ENCODE assay signal across 8 cellular contexts in the genomic region with DNA sequence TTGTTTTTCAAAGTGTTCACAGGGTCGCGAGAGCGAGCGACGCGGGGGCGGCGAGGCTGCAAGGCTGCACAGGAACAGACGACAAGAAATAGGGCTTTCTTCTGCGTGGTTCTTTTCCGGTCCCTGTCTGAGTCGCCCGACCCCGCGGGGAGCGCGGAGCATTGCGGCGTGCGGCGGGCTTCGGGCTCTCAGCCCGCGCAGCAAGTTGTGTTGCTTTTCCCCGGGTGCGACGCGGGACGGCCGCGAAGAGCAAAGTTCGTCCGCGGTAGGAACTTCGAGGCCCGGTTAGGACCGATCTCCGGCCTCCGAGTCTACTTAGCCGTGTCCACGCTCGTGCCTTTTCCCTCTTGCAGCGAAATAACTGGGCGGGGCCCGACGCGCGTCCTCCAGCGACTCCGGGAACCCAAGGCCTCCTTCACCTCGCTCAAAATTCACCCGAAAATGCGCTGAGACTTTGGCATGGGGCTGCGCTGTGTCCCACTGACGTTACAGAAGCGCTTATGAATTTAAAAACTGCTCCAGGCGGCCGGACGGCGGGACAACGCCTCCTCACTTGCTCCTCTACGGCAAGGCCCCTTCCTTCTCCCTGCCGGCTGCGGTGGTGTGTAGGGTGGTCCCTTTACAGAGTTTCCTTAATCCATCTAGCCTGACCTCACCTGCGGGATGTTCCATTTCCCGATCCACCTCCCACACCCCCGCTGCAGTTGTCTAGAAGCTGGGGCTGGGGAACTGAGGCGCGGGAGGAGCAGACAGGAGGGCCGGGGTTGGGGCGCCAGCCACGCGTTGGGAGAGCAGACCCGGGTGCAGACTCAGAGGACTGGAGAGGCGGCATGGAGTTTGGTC. TPM values are rescaled to one million over a fixed set of nuclear protein-coding genes. Genes with fewer than 3 reads are reported as not detected.
DNase-seq lines count a peak whose midpoint lies in the region; ATAC-seq and TF ChIP-seq lines count a peak whose summit lies in the region.

No MANE protein-coding gene starts in this region.

- H3K9me3 ChIP-seq in Caco-2 (no peaks in the 10 kb centered on the region), endodermal cell (ENCODE audit: control insufficient read depth, low read length) (no peaks in the 10 kb centered on the region), ovary (no peaks in the 10 kb centered on the region)

- H3K27ac Mint-ChIP-seq in Caco-2 (ENCODE audit: unreplicated experiment), result no peak overlapping the region
- H3K27ac Mint-ChIP-seq in activated CD4-positive, alpha-beta T cell treated with anti-CD3 and anti-CD28 coated beads, Interleukin-2, amount 10 ng/mL, durations not matched to agents 7 days and 5 days, result peak overlapping the region; percentile 57
- no peak overlapping the region for H3K27ac Mint-ChIP-seq in endodermal cell

- no TSS peak for BruUV-seq in Caco-2 (replicated peaks; lab: Mats Ljungman, UMichigan)

- H3K27me3 Mint-ChIP-seq in Caco-2 (ENCODE audit: insufficient read depth, unreplicated experiment), result no peaks in the 10 kb centered on the region
- H3K27me3 Mint-ChIP-seq in activated CD4-positive, alpha-beta T cell treated with anti-CD3 and anti-CD28 coated beads, Interleukin-2, amount 10 ng/mL, durations not matched to agents 7 days and 5 days, result peaks cover 53% of the 10 kb centered on the region
- H3K27me3 Mint-ChIP-seq in endodermal cell (ENCODE audit: insufficient read depth), result peaks cover 44% of the 10 kb centered on the region

- peak overlapping the region; percentile 99 for H3K4me3 ChIP-seq in Caco-2 (ENCODE audit: low read depth, low read length)
- H3K4me3 ChIP-seq in endodermal cell (ENCODE audit: low read length), result peak overlapping the region; percentile 79
- no peak overlapping the region for H3K4me3 ChIP-seq in ovary

- H3K4me3 Mint-ChIP-seq in Caco-2 (ENCODE audit: unreplicated experiment), result peak overlapping the region; percentile 93
- H3K4me3 Mint-ChIP-seq in activated CD4-positive, alpha-beta T cell treated with anti-CD3 and anti-CD28 coated beads, Interleukin-2, amount 10 ng/mL, durations not matched to agents 7 days and 5 days, result peak overlapping the region; percentile 69
- peak overlapping the region; percentile 86 for H3K4me3 Mint-ChIP-seq in endodermal cell

- H3K36me3 Mint-ChIP-seq in Caco-2 (ENCODE audit: insufficient read depth, unreplicated experiment), result peaks cover 41% of the 10 kb centered on the region
- H3K36me3 Mint-ChIP-seq in activated CD4-positive, alpha-beta T cell treated with anti-CD3 and anti-CD28 coated beads, Interleukin-2, amount 10 ng/mL, durations not matched to agents 7 days and 5 days (ENCODE audit: low read depth), result peaks cover 9% of the 10 kb centered on the region
- H3K36me3 Mint-ChIP-seq in endodermal cell (ENCODE audit: low read depth), result peaks cover 6% of the 10 kb centered on the region

- TF ChIP-seq EP300 in ovary (IDR thresholded peaks at IDR 0.05), result no peak

- H3K9ac ChIP-seq in endodermal cell (ENCODE audit: extremely low read depth, low read length, poor library complexity, severe bottlenecking), result no peak overlapping the region

- peak in 1 of 2 experiments; percentile 10 for DNase-seq in Caco-2
- peak; percentile 25 for DNase-seq in activated CD4-positive, alpha-beta T cell treated with anti-CD3 and anti-CD28 coated beads, Interleukin-2, amount 10 ng/mL, durations not matched to agents 7 days and 5 days
- DNase-seq in endodermal cell, result peak; percentile 73
- peak; percentile 8 to 41 (median 33) for DNase-seq in ovary
- no peak for DNase-seq in C1 segment of cervical spinal cord (lab: John Stamatoyannopoulos, UW)

- CTCF ChIA-PET in Caco-2 (lab: Charles Lee), result no interaction called here
- CTCF ChIA-PET in activated CD4-positive, alpha-beta T cell treated with anti-CD3 and anti-CD28 coated beads, Interleukin-2, amount 10 ng/mL, durations not matched to agents 7 days and 5 days (lab: Charles Lee), result no interaction called here

- no peaks in the 10 kb centered on the region for H3K4me1 ChIP-seq in Caco-2
- H3K4me1 ChIP-seq in endodermal cell (ENCODE audit: control insufficient read depth, insufficient read depth, low read length), result peaks cover 3% of the 10 kb centered on the region
- H3K4me1 ChIP-seq in ovary (ENCODE audit: insufficient read depth), result peaks cover 12% of the 10 kb centered on the region

- H3K27ac ChIP-seq in endodermal cell (ENCODE audit: low read depth, low read length) (no peak overlapping the region), ovary (no peak overlapping the region)

- intact Hi-C loops in Caco-2 (cut with micrococcal nuclease; ENCODE audit: unreplicated experiment) (loop anchor here (5.0 kb wide), 1 partner anchor 578 kb away; no protein-coding TSS in a partner anchor), ovary (cut with DNase I) (loop anchor here in 1 of 4 donors (10.0 kb wide), 1 partner anchor 546 kb away; no protein-coding TSS in a partner anchor)

- H3K27me3 ChIP-seq in Caco-2 (replicated peaks; ENCODE audit: control insufficient read depth, insufficient read depth, low read length), result no peaks in the 10 kb centered on the region
- H3K27me3 ChIP-seq in endodermal cell (ENCODE audit: control insufficient read depth, insufficient read depth, low read length, poor library complexity, severe bottlenecking), result peaks cover 41% of the 10 kb centered on the region
- H3K27me3 ChIP-seq in ovary, result no peaks in the 10 kb centered on the region

- POLR2A ChIA-PET in Caco-2 (lab: Charles Lee), result no interaction called here
- POLR2A ChIA-PET in activated CD4-positive, alpha-beta T cell treated with anti-CD3 and anti-CD28 coated beads, Interleukin-2, amount 10 ng/mL, durations not matched to agents 7 days and 5 days (lab: Charles Lee), result no interaction called here

- H3K4me1 Mint-ChIP-seq in Caco-2 (ENCODE audit: low read depth, unreplicated experiment), result peaks cover 11% of the 10 kb centered on the region
- peaks cover 43% of the 10 kb centered on the region for H3K4me1 Mint-ChIP-seq in activated CD4-positive, alpha-beta T cell treated with anti-CD3 and anti-CD28 coated beads, Interleukin-2, amount 10 ng/mL, durations not matched to agents 7 days and 5 days
- peaks cover 20% of the 10 kb centered on the region for H3K4me1 Mint-ChIP-seq in endodermal cell

- TF ChIP-seq POLR2A in ovary (IDR thresholded peaks at IDR 0.05), result no peak

- TF ChIP-seq CTCF in Caco-2 (IDR thresholded peaks at IDR 0.05; ENCODE audit: insufficient read depth in 1 of 2, low read depth in 1 of 2, low read length in 1 of 2, severe bottlenecking in 1 of 2, unreplicated experiment in 1 of 2), result no peak
- no peak for TF ChIP-seq CTCF in endodermal cell (conservative IDR thresholded peaks at IDR 0.05)
- no peak for TF ChIP-seq CTCF in ovary (IDR thresholded peaks at IDR 0.05)

- H3K9me3 Mint-ChIP-seq in Caco-2 (ENCODE audit: unreplicated experiment), result no peaks in the 10 kb centered on the region
- H3K9me3 Mint-ChIP-seq in activated CD4-positive, alpha-beta T cell treated with anti-CD3 and anti-CD28 coated beads, Interleukin-2, amount 10 ng/mL, durations not matched to agents 7 days and 5 days, result no peaks in the 10 kb centered on the region
- H3K9me3 Mint-ChIP-seq in endodermal cell, result no peaks in the 10 kb centered on the region

- H3K36me3 ChIP-seq in Caco-2 (ENCODE audit: control insufficient read depth, insufficient read depth, low read length) (no peaks in the 10 kb centered on the region), endodermal cell (ENCODE audit: control insufficient read depth, insufficient read depth, low read length) (peaks cover 5% of the 10 kb centered on the region), ovary (no peaks in the 10 kb centered on the region)

- 1 to 4% methylated on average over 27 to 75 of the region's 75 CpGs for WGBS in endodermal cell (ENCODE audit: insufficient coverage in 1 of 2, insufficient read length in 1 of 2), 2 experiments
- 16 to 37% (median 23%) methylated on average over 75 of the region's 75 CpGs for WGBS in ovary, 3 donors

- no peak for ATAC-seq in GM18511 (IDR thresholded peaks at IDR 0.05; ENCODE audit: unreplicated experiment)
- no peak for ATAC-seq in HG02973 (IDR thresholded peaks at IDR 0.05; ENCODE audit: unreplicated experiment)
- no peak for ATAC-seq in esophagus mucosa

RNA-seq across cellular contexts. Expression of a gene that starts 1.5 kb away (rescaled TPM):
- total RNA-seq in Caco-2 (2022) (27.7 and 28.9 TPM in 2 replicates), endodermal cell (10 to 100 TPM; 16.7 to 21.0 TPM), ovary (10 to 100 TPM; 16.8 to 34.7 (median 21.2) TPM), esophagus mucosa (16.6 TPM)
- total RNA-seq in activated CD4-positive, alpha-beta T cell treated with anti-CD3 and anti-CD28 coated beads, Interleukin-2, amount 10 ng/mL, durations not matched to agents 7 days and 5 days, result 10 to 100 TPM; 11.1 to 11.2 TPM
- 18.3 TPM for polyA plus RNA-seq in endodermal cell (2013, experiment 1 of 2)
- polyA plus RNA-seq in endodermal cell (2013, experiment 2 of 2), result 21.4 TPM
- 10 to 100 TPM; 11.6 to 17.7 TPM for polyA plus RNA-seq in ovary

Comparison
In these comparisons a context has a peak if more than half of its experiments do, and no peak if none do; other contexts are left out.
1. DNase-seq: peak in activated CD4-positive, alpha-beta T cell treated with anti-CD3 and anti-CD28 coated beads, Interleukin-2, amount 10 ng/mL, durations not matched to agents 7 days and 5 days (single experiment), endodermal cell (single experiment) and ovary (5 of 5); none in C1 segment of cervical spinal cord (0 of 14).
2. Peak in every context shown above with its lines, with median percentiles within 50 percentile points of each other: H3K4me3 Mint-ChIP-seq.